24 cellular contexts compared by ENCODE assay signal in genomic region chr2:203326355-203326754, GRCh38. TPM values are rescaled to one million over a fixed set of nuclear protein-coding genes. Genes with fewer than 3 reads are reported as not detected.
A peak's percentile ranks its signal among the peaks of the same experiment; 100 is the strongest.
DNase-seq lines count a peak whose midpoint lies in the region; ATAC-seq, FAIRE-seq and TF ChIP-seq lines count a peak whose summit lies in the region.
"Had no signal": no experiment of that assay in that cellular context is flagged by ENCODE, and none has a peak within 500 bp of the region (broad histone marks: within the 10 kb centered on the region; RNA-seq: fewer than 3 reads in every experiment).

No MANE protein-coding gene starts in this region.

- CTCF ChIA-PET in activated CD4-positive, alpha-beta memory T cell treated with anti-CD3 and anti-CD28 coated beads for 36 hours (lab: Charles Lee): interaction anchor here (0.7 to 1.4 kb wide), 4 partner anchors 10 to 128 kb away, joined by 3 to 5 read pairs (median 4); no protein-coding TSS in a partner anchor
- CTCF ChIA-PET in activated CD4-positive, alpha-beta memory T cell treated with anti-CD3 and anti-CD28 coated beads, Interleukin-2, amount 10 ng/mL, durations not matched to agents 7 days and 5 days (lab: Charles Lee): interaction anchor here (1.4 kb wide), 1 partner anchor 584 kb away, joined by 3 read pairs; no protein-coding TSS in a partner anchor

- H3K4me1 ChIP-seq in Peyer's patch: peaks cover 0 to 18% (median 0%) of the 10 kb centered on the region in 4 donors
- H3K4me1 ChIP-seq: colonic mucosa had no signal

- intact Hi-C loops in activated CD4-positive, alpha-beta memory T cell treated with anti-CD3 and anti-CD28 coated beads for 36 hours (cut with micrococcal nuclease): loop anchor here (5.0 to 10.0 kb wide), 3 partner anchors 312 to 488 kb away; partner anchors contain the start of genes CARF, NBEAL1 and WDR12

- H3K9me3 Mint-ChIP-seq in activated CD4-positive, alpha-beta memory T cell treated with anti-CD3 and anti-CD28 coated beads for 36 hours: no peaks in the 10 kb centered on the region
- no peaks in the 10 kb centered on the region for H3K9me3 Mint-ChIP-seq in activated CD4-positive, alpha-beta memory T cell treated with anti-CD3 and anti-CD28 coated beads, Interleukin-2, amount 10 ng/mL, durations not matched to agents 7 days and 5 days
- H3K9me3 Mint-ChIP-seq in progenitor cell of endocrine pancreas (ENCODE audit: low read depth): no peaks in the 10 kb centered on the region
- no peaks in the 10 kb centered on the region for H3K9me3 Mint-ChIP-seq in effector memory CD8-positive, alpha-beta T cell
- H3K9me3 Mint-ChIP-seq: activated T-helper 1 cell treated with anti-CD3 and anti-CD28 coated beads, Interleukin-12 subunit alpha, Interleukin-12 subunit beta, Interleukin-2, Interleukin-4 antibody, amounts not matched to agents 30 ng/mL and 10 ng/mL and 1 ng/mL, durations not matched to agents 14 hours and 24 hours and 36 hours; stimulated activated naive CD8-positive, alpha-beta T cell treated with anti-CD3 and anti-CD28 coated beads, Interleukin-15, Interleukin-2, amounts not matched to agents 100 ng/mL and 50 ng/mL, for 24 hours had no signal

- H3K27ac ChIP-seq in Peyer's patch: no peak overlapping the region
- H3K27ac ChIP-seq: colonic mucosa, thoracic aorta had no signal

- no peak for TF ChIP-seq CTCF in progenitor cell of endocrine pancreas (IDR thresholded peaks at IDR 0.05; ENCODE audit: unreplicated experiment)
- no peak for TF ChIP-seq CTCF in Peyer's patch (IDR thresholded peaks at IDR 0.05)

- H3K9me3 ChIP-seq in Peyer's patch: no peaks in the 10 kb centered on the region
- H3K9me3 ChIP-seq: colonic mucosa, heart right ventricle, thoracic aorta had no signal

- H3K36me3 Mint-ChIP-seq in activated CD4-positive, alpha-beta memory T cell treated with anti-CD3 and anti-CD28 coated beads for 36 hours: peaks cover 4% of the 10 kb centered on the region
- H3K36me3 Mint-ChIP-seq in activated CD4-positive, alpha-beta memory T cell treated with anti-CD3 and anti-CD28 coated beads, Interleukin-2, amount 10 ng/mL, durations not matched to agents 7 days and 5 days (ENCODE audit: low read depth): peaks cover 3% of the 10 kb centered on the region
- no peaks in the 10 kb centered on the region for H3K36me3 Mint-ChIP-seq in progenitor cell of endocrine pancreas (ENCODE audit: insufficient read depth)
- peaks cover 4% of the 10 kb centered on the region for H3K36me3 Mint-ChIP-seq in effector memory CD8-positive, alpha-beta T cell (ENCODE audit: insufficient read depth)

- no peaks in the 10 kb centered on the region for H3K36me3 ChIP-seq in Peyer's patch
- H3K36me3 ChIP-seq in H7 (replicated peaks; ENCODE audit: control insufficient read depth, insufficient read depth, low read length): no peaks in the 10 kb centered on the region
- H3K36me3 ChIP-seq: colonic mucosa, heart right ventricle, thoracic aorta had no signal

- H3K4me3 ChIP-seq in Peyer's patch: no peak overlapping the region
- no peak overlapping the region for H3K4me3 ChIP-seq in H7 (ENCODE audit: insufficient read depth, low read depth, low read length)
- H3K4me3 ChIP-seq: colonic mucosa, thoracic aorta had no signal

- no peak for TF ChIP-seq POLR2A in Peyer's patch (IDR thresholded peaks at IDR 0.05)

- H3K27ac Mint-ChIP-seq in activated CD4-positive, alpha-beta memory T cell treated with anti-CD3 and anti-CD28 coated beads for 36 hours: peak overlapping the region; percentile 13
- no peak overlapping the region for H3K27ac Mint-ChIP-seq in activated CD4-positive, alpha-beta memory T cell treated with anti-CD3 and anti-CD28 coated beads, Interleukin-2, amount 10 ng/mL, durations not matched to agents 7 days and 5 days
- peak overlapping the region; percentile 99 for H3K27ac Mint-ChIP-seq in progenitor cell of endocrine pancreas
- H3K27ac Mint-ChIP-seq in effector memory CD8-positive, alpha-beta T cell: peak overlapping the region in 1 of 2 donors; percentile 78
- H3K27ac Mint-ChIP-seq: activated T-helper 1 cell treated with anti-CD3 and anti-CD28 coated beads, Interleukin-12 subunit alpha, Interleukin-12 subunit beta, Interleukin-2, Interleukin-4 antibody, amounts not matched to agents 30 ng/mL and 10 ng/mL and 1 ng/mL, durations not matched to agents 14 hours and 24 hours and 36 hours; stimulated activated naive CD8-positive, alpha-beta T cell treated with anti-CD3 and anti-CD28 coated beads, Interleukin-15, Interleukin-2, amounts not matched to agents 100 ng/mL and 50 ng/mL, for 24 hours had no signal

- no peaks in the 10 kb centered on the region for H3K27me3 Mint-ChIP-seq in activated CD4-positive, alpha-beta memory T cell treated with anti-CD3 and anti-CD28 coated beads for 36 hours
- no peaks in the 10 kb centered on the region for H3K27me3 Mint-ChIP-seq in activated CD4-positive, alpha-beta memory T cell treated with anti-CD3 and anti-CD28 coated beads, Interleukin-2, amount 10 ng/mL, durations not matched to agents 7 days and 5 days
- H3K27me3 Mint-ChIP-seq in progenitor cell of endocrine pancreas: no peaks in the 10 kb centered on the region
- H3K27me3 Mint-ChIP-seq in effector memory CD8-positive, alpha-beta T cell: no peaks in the 10 kb centered on the region
- H3K27me3 Mint-ChIP-seq: stimulated activated naive CD8-positive, alpha-beta T cell treated with anti-CD3 and anti-CD28 coated beads, Interleukin-15, Interleukin-2, amounts not matched to agents 100 ng/mL and 50 ng/mL, for 24 hours had no signal

- no peak for ATAC-seq in effector memory CD8-positive, alpha-beta T cell (replicated peaks)
- ATAC-seq: esophagus mucosa, heart right ventricle, left cardiac atrium had no signal

- POLR2A ChIA-PET in activated CD4-positive, alpha-beta memory T cell treated with anti-CD3 and anti-CD28 coated beads for 36 hours (lab: Charles Lee): no interaction called here
- POLR2A ChIA-PET in activated CD4-positive, alpha-beta memory T cell treated with anti-CD3 and anti-CD28 coated beads, Interleukin-2, amount 10 ng/mL, durations not matched to agents 7 days and 5 days (lab: Charles Lee): interaction anchor here (1.2 kb wide), 1 partner anchor 9 kb away, joined by 3 read pairs; no protein-coding TSS in a partner anchor

- H3K4me1 Mint-ChIP-seq in activated CD4-positive, alpha-beta memory T cell treated with anti-CD3 and anti-CD28 coated beads for 36 hours (ENCODE audit: low read depth): peaks cover 31% of the 10 kb centered on the region
- peaks cover 28% of the 10 kb centered on the region for H3K4me1 Mint-ChIP-seq in activated CD4-positive, alpha-beta memory T cell treated with anti-CD3 and anti-CD28 coated beads, Interleukin-2, amount 10 ng/mL, durations not matched to agents 7 days and 5 days
- peaks cover 27% of the 10 kb centered on the region for H3K4me1 Mint-ChIP-seq in progenitor cell of endocrine pancreas (ENCODE audit: low read depth)
- H3K4me1 Mint-ChIP-seq in effector memory CD8-positive, alpha-beta T cell (ENCODE audit: low read depth in 2 of 2): peaks cover 16 to 27% of the 10 kb centered on the region in 2 donors

- DNase-seq in activated CD4-positive, alpha-beta memory T cell treated with anti-CD3 and anti-CD28 coated beads for 36 hours: no peak
- no peak for DNase-seq in activated CD4-positive, alpha-beta memory T cell treated with anti-CD3 and anti-CD28 coated beads, Interleukin-2, amount 10 ng/mL, durations not matched to agents 7 days and 5 days
- DNase-seq in GM19239 (ENCODE audit: insufficient read length, low spot score) (no peak), kidney tubule cell (ENCODE audit: low spot score) (peak; percentile 12), progenitor cell of endocrine pancreas (ENCODE audit: low spot score, unreplicated experiment) (no peak), Peyer's patch (no peak), H7 (no peak)
- no peak for DNase-seq in effector memory CD8-positive, alpha-beta T cell
- DNase-seq: activated CD4-positive, alpha-beta T cell treated with anti-CD3 and anti-CD28 coated beads for 1 hour; activated naive CD4-positive, alpha-beta T cell treated with anti-CD3 and anti-CD28 coated beads, Interleukin-2, amount 50 U/mL, for 16 hours; colonic mucosa; foreskin fibroblast; heart right ventricle; KG1; left cardiac atrium; NCI-H1417; NCI-H2081 treated with DMSO at 0.1 percent for 48 hours; NCI-H748 treated with DMSO at 0.1 percent for 48 hours; occipital lobe had no signal

- FAIRE-seq in GM19239 (lab: Jason Lieb, UNC): peak; percentile 69
- FAIRE-seq: G401.6 had no signal

- no peaks in the 10 kb centered on the region for H3K27me3 ChIP-seq in Peyer's patch
- H3K27me3 ChIP-seq in H7 (ENCODE audit: control insufficient read depth, insufficient read depth, low read length): no peaks in the 10 kb centered on the region
- H3K27me3 ChIP-seq: colonic mucosa, heart right ventricle had no signal

- no peak overlapping the region for H3K4me3 Mint-ChIP-seq in activated CD4-positive, alpha-beta memory T cell treated with anti-CD3 and anti-CD28 coated beads for 36 hours
- no peak overlapping the region for H3K4me3 Mint-ChIP-seq in activated CD4-positive, alpha-beta memory T cell treated with anti-CD3 and anti-CD28 coated beads, Interleukin-2, amount 10 ng/mL, durations not matched to agents 7 days and 5 days
- peak overlapping the region; percentile 11 for H3K4me3 Mint-ChIP-seq in progenitor cell of endocrine pancreas (ENCODE audit: low read depth)
- no peak overlapping the region for H3K4me3 Mint-ChIP-seq in effector memory CD8-positive, alpha-beta T cell

RNA-seq across cellular contexts. Expression of gene ABI2, which starts 1.8 kb away (rescaled TPM):
- 10 to 100 TPM; 43.7 to 51.2 TPM for total RNA-seq in activated CD4-positive, alpha-beta memory T cell treated with anti-CD3 and anti-CD28 coated beads for 36 hours
- total RNA-seq in activated CD4-positive, alpha-beta memory T cell treated with anti-CD3 and anti-CD28 coated beads, Interleukin-2, amount 10 ng/mL, durations not matched to agents 7 days and 5 days: 10 to 100 TPM; 30.6 to 32.3 TPM
- total RNA-seq in progenitor cell of endocrine pancreas (102 and 111 TPM in 2 replicates), Peyer's patch (10 to 100 TPM in 3 of 4 donors, 1 to 10 TPM in 1; 7.7 to 26.4 (median 13.2) TPM)
- total RNA-seq in H7 (2014; rRNA removed; shearing (Covaris generic)): 48.0 and 73.3 TPM in 2 replicates
